16 cellular contexts compared by ENCODE assay signal in the genomic region with DNA sequence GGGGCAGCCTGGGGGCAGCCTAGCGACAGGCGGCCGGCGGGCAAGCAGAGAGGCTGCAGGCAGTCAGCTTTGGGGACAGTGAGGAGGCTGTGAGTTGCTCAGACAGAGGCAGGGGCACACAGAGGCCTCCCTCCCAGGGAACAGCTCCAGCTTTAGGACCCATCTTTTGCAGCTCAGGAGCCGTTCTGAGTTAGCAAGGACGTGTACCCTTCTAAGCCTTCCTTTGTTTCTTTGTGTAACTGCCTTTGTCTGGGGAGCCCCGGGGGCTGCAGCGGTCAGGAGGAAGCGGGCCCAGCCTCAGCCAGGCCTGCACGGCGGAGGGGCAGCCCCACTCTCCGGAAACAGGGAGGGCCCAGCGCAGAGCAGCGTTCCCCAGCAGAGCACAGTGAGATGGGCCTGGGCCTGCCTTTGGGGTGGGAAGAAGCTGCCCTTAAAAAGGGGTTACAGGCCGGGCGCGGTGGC. TPM values are rescaled to one million over a fixed set of nuclear protein-coding genes. Genes with fewer than 3 reads are reported as not detected.
DNase-seq lines count a peak whose midpoint lies in the region; ATAC-seq and TF ChIP-seq lines count a peak whose summit lies in the region.
"Had no signal": no experiment of that assay in that cellular context is flagged by ENCODE, and none has a peak within 500 bp of the region (broad histone marks: within the 10 kb centered on the region; RNA-seq: fewer than 3 reads in every experiment).

No MANE protein-coding gene starts in this region.

- no peaks in the 10 kb centered on the region for H3K27me3 Mint-ChIP-seq in osteocyte (ENCODE audit: unreplicated experiment)
- H3K27me3 Mint-ChIP-seq: activated naive CD4-positive, alpha-beta T cell treated with anti-CD3 and anti-CD28 coated beads, Interleukin-2, amount 50 U/mL, for 24 hours; progenitor cell of endocrine pancreas had no signal

- H3K4me3 ChIP-seq in fibroblast of lung (replicated peaks in 1 of 4; ENCODE audit: control extremely low read depth in 1 of 4, insufficient read depth in 1 of 4, low read depth in 3 of 4, low read length in 4 of 4) = no peak overlapping the region
- no peak overlapping the region for H3K4me3 ChIP-seq in Karpas-422 (ENCODE audit: low read length)
- H3K4me3 ChIP-seq: lung had no signal

- H3K79me2 ChIP-seq in fibroblast of lung (ENCODE audit: control insufficient read depth, insufficient read depth, low read length) = no peaks in the 10 kb centered on the region
- no peaks in the 10 kb centered on the region for H3K79me2 ChIP-seq in Karpas-422 (ENCODE audit: low read length)

- no peak overlapping the region for H3K4me3 Mint-ChIP-seq in osteocyte (ENCODE audit: unreplicated experiment)
- H3K4me3 Mint-ChIP-seq: activated naive CD4-positive, alpha-beta T cell treated with anti-CD3 and anti-CD28 coated beads, Interleukin-2, amount 50 U/mL, for 24 hours had no signal

- H3K27ac ChIP-seq in fibroblast of lung (ENCODE audit: insufficient read depth, low read length) = no peak overlapping the region
- H3K27ac ChIP-seq in Karpas-422 (ENCODE audit: low read length) = no peak overlapping the region

- peaks cover 20% of the 10 kb centered on the region for H3K4me1 Mint-ChIP-seq in osteocyte (ENCODE audit: unreplicated experiment)

- no peaks in the 10 kb centered on the region for H3K9me3 Mint-ChIP-seq in osteocyte (ENCODE audit: unreplicated experiment)
- H3K9me3 Mint-ChIP-seq: activated naive CD4-positive, alpha-beta T cell treated with anti-CD3 and anti-CD28 coated beads, Interleukin-2, amount 50 U/mL, for 24 hours; HFFc6 had no signal

- H4K20me1 ChIP-seq in fibroblast of lung (ENCODE audit: control insufficient read depth, extremely low read depth, insufficient read depth, low read length) (no peaks in the 10 kb centered on the region), Karpas-422 (ENCODE audit: insufficient read depth, low read depth, low read length) (no peaks in the 10 kb centered on the region)

- H2AFZ ChIP-seq in fibroblast of lung (ENCODE audit: low read length) (peak overlapping the region; percentile 74), Karpas-422 (ENCODE audit: low read length) (no peak overlapping the region)

- H3K9me2 ChIP-seq in Karpas-422 (replicated peaks; ENCODE audit: insufficient read depth, low read length) = no peaks in the 10 kb centered on the region

- H3K4me1 ChIP-seq in fibroblast of lung (ENCODE audit: control insufficient read depth, extremely low read depth, insufficient read depth, low read length) (peaks cover 3% of the 10 kb centered on the region), Karpas-422 (ENCODE audit: low read length) (no peaks in the 10 kb centered on the region)

- H3K4me2 ChIP-seq in fibroblast of lung (ENCODE audit: extremely low read depth, insufficient read depth, low read length) (no peak overlapping the region), Karpas-422 (ENCODE audit: low read depth, low read length, poor library complexity, severe bottlenecking) (no peak overlapping the region)

- H3K9ac ChIP-seq in fibroblast of lung (ENCODE audit: insufficient read depth, low read length) = no peak overlapping the region
- H3K9ac ChIP-seq in Karpas-422 (ENCODE audit: low read length) = no peak overlapping the region

- peak; percentile 79 for ATAC-seq in HG03432 (IDR thresholded peaks at IDR 0.05; ENCODE audit: unreplicated experiment)
- ATAC-seq in HG03460 (IDR thresholded peaks at IDR 0.05; ENCODE audit: unreplicated experiment) = no peak
- ATAC-seq: Panc1 had no signal

- H3K9me3 ChIP-seq in fibroblast of lung (ENCODE audit: control insufficient read depth, insufficient read depth, low read depth, low read length) (no peaks in the 10 kb centered on the region), Karpas-422 (ENCODE audit: low read length) (no peaks in the 10 kb centered on the region)

- H3K27me3 ChIP-seq in fibroblast of lung (ENCODE audit: control insufficient read depth, insufficient read depth, low read length) (no peaks in the 10 kb centered on the region), Karpas-422 (ENCODE audit: low read length) (no peaks in the 10 kb centered on the region)

- no peak overlapping the region for H3K27ac Mint-ChIP-seq in osteocyte (ENCODE audit: unreplicated experiment)
- H3K27ac Mint-ChIP-seq: activated naive CD4-positive, alpha-beta T cell treated with anti-CD3 and anti-CD28 coated beads, Interleukin-2, amount 50 U/mL, for 24 hours; HFFc6; progenitor cell of endocrine pancreas had no signal

- TF ChIP-seq CTCF in GM10266 (IDR thresholded peaks at IDR 0.05; ENCODE audit: control insufficient read depth, insufficient read depth, low read depth, missing control alignments) = no peak
- TF ChIP-seq CTCF in fibroblast of lung (conservative IDR thresholded peaks at IDR 0.05 in 1 of 2, IDR thresholded peaks at IDR 0.05 in 1 of 2; ENCODE audit: low read depth in 1 of 2, low read length in 2 of 2) = no peak
- TF ChIP-seq CTCF in osteocyte (IDR thresholded peaks at IDR 0.05) = no peak

- DNase-seq in GM10266 (ENCODE audit: extremely low spot score) = peak; percentile 75
- no peak for DNase-seq in fibroblast of lung (ENCODE audit: low read depth in 2 of 2)
- peak; percentile 80 for DNase-seq in osteocyte (ENCODE audit: extremely low spot score, unreplicated experiment)
- no peak for DNase-seq in Karpas-422
- DNase-seq in NCI-H1436 treated with DMSO at 0.1 percent for 48 hours (lab: John Stamatoyannopoulos, UW) = no peak
- DNase-seq in AG08395 (ENCODE audit: low spot score) = no peak
- DNase-seq: activated CD4-positive, alpha-beta T cell treated with anti-CD3 and anti-CD28 coated beads, Interleukin-2, amount 50 U/mL, for 4 hours; dermis blood vessel endothelial cell; HFFc6; stimulated activated CD4-positive, alpha-beta T cell treated with anti-CD3 and anti-CD28 coated beads, Interleukin-4, amount 100 ng/mL, for 24 hours had no signal

- H3K36me3 Mint-ChIP-seq in osteocyte (ENCODE audit: unreplicated experiment) = no peaks in the 10 kb centered on the region
- H3K36me3 Mint-ChIP-seq: activated naive CD4-positive, alpha-beta T cell treated with anti-CD3 and anti-CD28 coated beads, Interleukin-2, amount 50 U/mL, for 24 hours had no signal

- H3K36me3 ChIP-seq in fibroblast of lung (ENCODE audit: control insufficient read depth, insufficient read depth, low read length) = no peaks in the 10 kb centered on the region
- H3K36me3 ChIP-seq in Karpas-422 (ENCODE audit: insufficient read depth, low read length) = no peaks in the 10 kb centered on the region

RNA-seq across cellular contexts. Expression of gene RALBP1, which starts 41.0 kb away (rescaled TPM):
- 72.3 and 72.7 TPM in 2 replicates for total RNA-seq in fibroblast of lung
- 67.5 and 72.4 TPM in 2 replicates for polyA plus RNA-seq in fibroblast of lung
- 58.5 and 64.6 TPM in 2 replicates for polyA plus RNA-seq in fibroblast of lung (2012)
- 27.0 and 27.5 TPM in 2 replicates for polyA minus RNA-seq in fibroblast of lung (ENCODE audit: low replicate concordance)
- 48.3 and 50.9 TPM in 2 replicates for total RNA-seq in osteocyte
- total RNA-seq in Karpas-422 (2014; rRNA removed; shearing (Covaris generic); ENCODE audit: low replicate concordance) = 40.4 and 45.7 TPM in 2 replicates

Comparison
In these comparisons a context has a peak if more than half of its experiments do, and no peak if none do; other contexts are left out.
1. DNase-seq: peak in GM10266 (single experiment) and osteocyte (single experiment); none in fibroblast of lung (0 of 2), Karpas-422 (single experiment), NCI-H1436 treated with DMSO at 0.1 percent for 48 hours (single experiment) and AG08395 (single experiment).